In the genomic region with DNA sequence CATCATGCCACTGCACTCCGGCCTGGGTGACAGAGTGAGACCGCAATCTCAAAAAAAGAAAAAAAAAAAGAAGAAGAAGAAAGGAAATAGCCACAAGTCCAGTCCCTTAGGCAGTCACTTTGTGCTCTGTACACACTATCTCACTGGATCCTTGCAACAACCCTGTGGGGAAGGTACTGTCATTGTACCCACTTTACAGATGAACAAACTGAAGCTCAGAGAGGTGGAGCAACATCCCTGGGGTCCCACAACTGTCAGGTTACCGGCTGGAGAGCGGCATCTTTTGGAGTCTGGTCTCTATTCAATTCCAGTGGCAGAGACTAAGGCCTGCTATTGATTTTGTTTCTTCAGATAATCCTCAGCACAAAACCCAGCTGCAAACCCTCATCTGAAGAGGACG, we compare ENCODE assay signal across 9 cellular contexts. TPM values are rescaled to one million over a fixed set of nuclear protein-coding genes. Genes with fewer than 3 reads are reported as not detected.
"Had no signal": no experiment of that assay in that cellular context is flagged by ENCODE, and none has a peak within 500 bp of the region (broad histone marks: within the 10 kb centered on the region; RNA-seq: fewer than 3 reads in every experiment).

No MANE protein-coding gene starts in this region.

- H3K4me3 ChIP-seq: GM23248 had no signal

- DNase-seq: GM23248, H9, HCEC 1CT, KG1 had no signal

- H3K27ac ChIP-seq: GM23248 had no signal

- H3K4me3 Mint-ChIP-seq: H9, IgD-negative memory B cell had no signal

- FAIRE-seq: H1, H54, HTR-8/SVneo had no signal

- H3K4me1 Mint-ChIP-seq: IgD-negative memory B cell had no signal

- H3K27ac Mint-ChIP-seq: H9, IgD-negative memory B cell had no signal

- H3K9ac ChIP-seq: GM23248 had no signal

- H2AFZ ChIP-seq: GM23248 had no signal

- H3K27me3 Mint-ChIP-seq: IgD-negative memory B cell had no signal

RNA-seq across cellular contexts. Expression of a gene that starts 12.2 kb away (rescaled TPM):
- total RNA-seq: GM23248, H1, H9, HT-29 had no signal
- polyA plus RNA-seq: GM23248, H1, IgD-negative memory B cell had no signal

RNA-seq across cellular contexts. Expression of a gene that starts 37.0 kb away (rescaled TPM):
- total RNA-seq: GM23248, H1, H9, HT-29 had no signal
- polyA plus RNA-seq: GM23248, H1, IgD-negative memory B cell had no signal

RNA-seq across cellular contexts. Expression of a gene that starts 55.6 kb away (rescaled TPM):
- total RNA-seq: GM23248, H1, H9, HT-29 had no signal
- polyA plus RNA-seq: GM23248, H1, IgD-negative memory B cell had no signal
